In the genomic region with DNA sequence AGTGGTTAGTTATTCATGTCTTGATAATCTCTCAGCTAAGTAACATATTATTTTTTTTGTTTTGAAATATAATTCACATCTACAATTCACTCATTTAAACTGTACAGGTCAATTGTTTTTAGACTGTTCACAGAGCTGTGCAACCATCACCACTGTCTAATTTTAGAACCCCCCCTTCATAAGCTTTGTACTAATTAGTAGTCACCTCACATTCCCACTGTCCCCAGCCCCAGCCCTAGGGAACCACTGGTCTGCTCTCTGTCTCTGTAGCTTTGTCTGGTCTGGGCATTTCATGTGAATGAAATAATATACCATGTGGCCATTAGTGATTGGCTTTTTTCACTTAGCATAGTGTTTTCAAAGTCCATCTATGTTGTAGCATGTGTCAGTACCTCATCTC, we compare ENCODE assay signal across 19 cellular contexts. TPM values are rescaled to one million over a fixed set of nuclear protein-coding genes. Genes with fewer than 3 reads are reported as not detected.
DNase-seq lines count a peak whose midpoint lies in the region; ATAC-seq and TF ChIP-seq lines count a peak whose summit lies in the region.
"Had no signal": no experiment of that assay in that cellular context is flagged by ENCODE, and none has a peak within 500 bp of the region (broad histone marks: within the 10 kb centered on the region; RNA-seq: fewer than 3 reads in every experiment).

No MANE protein-coding gene starts in this region.

- H3K27ac ChIP-seq in right cardiac atrium (ENCODE audit: low read length), result no peak overlapping the region
- H3K27ac ChIP-seq in CD4-positive, alpha-beta memory T cell (ENCODE audit: low read depth, low read length), result no peak overlapping the region
- H3K27ac ChIP-seq: SJSA1 had no signal

- H3K27ac Mint-ChIP-seq in CD4-positive, alpha-beta memory T cell, result peak overlapping the region in 5 of 7 donors; percentile 41 to 90 (median 82)
- peak overlapping the region; percentile 59 for H3K27ac Mint-ChIP-seq in activated B cell treated with CpG ODN at 0.5 μM for 24 hours
- H3K27ac Mint-ChIP-seq in naive thymus-derived CD8-positive, alpha-beta T cell, result peak overlapping the region in 9 of 10 donors; percentile 80 to 92 (median 91)
- H3K27ac Mint-ChIP-seq: GM23338 had no signal

- H3K27me3 ChIP-seq in right cardiac atrium (ENCODE audit: control insufficient read depth, insufficient read depth), result no peaks in the 10 kb centered on the region
- H3K27me3 ChIP-seq in CD4-positive, alpha-beta memory T cell (ENCODE audit: insufficient read depth, low read length), result no peaks in the 10 kb centered on the region
- H3K27me3 ChIP-seq: BLaER1 treated with 17β-estradiol and CSF1 and Interleukin-3, amounts not matched to agents 10 nM and 100 nM; SJSA1 had no signal

- H3K4me3 Mint-ChIP-seq in CD4-positive, alpha-beta memory T cell, result no peak overlapping the region
- no peak overlapping the region for H3K4me3 Mint-ChIP-seq in activated B cell treated with CpG ODN at 0.5 μM for 24 hours
- H3K4me3 Mint-ChIP-seq in naive thymus-derived CD8-positive, alpha-beta T cell, result peak overlapping the region in 3 of 10 donors; percentile 10 to 46 (median 11)
- H3K4me3 Mint-ChIP-seq: GM23338 had no signal

- no peak overlapping the region for H3K4me3 ChIP-seq in right cardiac atrium (ENCODE audit: low read length)
- no peak overlapping the region for H3K4me3 ChIP-seq in CD4-positive, alpha-beta memory T cell (ENCODE audit: low read length in 2 of 2)
- H3K4me3 ChIP-seq: BLaER1 treated with 17β-estradiol and CSF1 and Interleukin-3, amounts not matched to agents 10 nM and 100 nM; GM23338; SJSA1 had no signal

- DNase-seq in Right ventricle myocardium inferior (ENCODE audit: missing footprints) (no peak), right cardiac atrium (no peak), activated B cell treated with CpG ODN at 0.5 μM for 24 hours (no peak), left colon (no peak)
- DNase-seq in CD4-positive, alpha-beta memory T cell, result no peak
- DNase-seq in naive thymus-derived CD8-positive, alpha-beta T cell, result no peak
- DNase-seq in activated T-cell treated with anti-CD3 and anti-CD28 coated beads, Interleukin-2, amount 50 U/mL, for 1 hour, result no peak
- DNase-seq in NK-92 treated with Interleukin-12 subunit alpha and Interleukin-12 subunit beta, amount 100 ng/mL, for 24 hours (lab: John Stamatoyannopoulos, UW), result no peak
- DNase-seq: Caco-2, DMS153, GDM1, MM.1S, NCI-H1092, NCI-H1436 treated with DMSO at 0.1 percent for 48 hours, NCI-H2029, NCI-H526 had no signal

- peaks cover 13 to 41% of the 10 kb centered on the region in 2 donors for H3K36me3 Mint-ChIP-seq in CD4-positive, alpha-beta memory T cell
- peaks cover 40% of the 10 kb centered on the region for H3K36me3 Mint-ChIP-seq in activated B cell treated with CpG ODN at 0.5 μM for 24 hours (ENCODE audit: low read depth)
- H3K36me3 Mint-ChIP-seq in naive thymus-derived CD8-positive, alpha-beta T cell, result peaks cover 22 to 43% (median 33%) of the 10 kb centered on the region in 3 donors

- no peak for TF ChIP-seq CTCF in activated B cell treated with CpG ODN at 0.5 μM for 24 hours (IDR thresholded peaks at IDR 0.05)

- intact Hi-C loops in Right ventricle myocardium inferior (cut with DNase I) (no loop called here), right cardiac atrium (cut with DNase I) (no loop called here), activated B cell treated with CpG ODN at 0.5 μM for 24 hours (cut with micrococcal nuclease) (no loop called here), left colon (cut with DNase I, micrococcal nuclease) (no loop called here)
- intact Hi-C loops in CD4-positive, alpha-beta memory T cell (cut with micrococcal nuclease), result loop anchor here (10.0 kb wide), 1 partner anchor 202 kb away; no protein-coding TSS in a partner anchor

- no peaks in the 10 kb centered on the region for H3K4me1 ChIP-seq in right cardiac atrium (ENCODE audit: control insufficient read depth, insufficient read depth, low read length)
- H3K4me1 ChIP-seq in CD4-positive, alpha-beta memory T cell (ENCODE audit: insufficient read depth, low read length), result peaks cover 39% of the 10 kb centered on the region
- H3K4me1 ChIP-seq: Caco-2, SJSA1 had no signal

- peaks cover 0 to 46% (median 24%) of the 10 kb centered on the region in 8 donors for H3K9me3 Mint-ChIP-seq in CD4-positive, alpha-beta memory T cell
- H3K9me3 Mint-ChIP-seq in activated B cell treated with CpG ODN at 0.5 μM for 24 hours, result peaks cover 29% of the 10 kb centered on the region
- H3K9me3 Mint-ChIP-seq in naive thymus-derived CD8-positive, alpha-beta T cell, result peaks cover 0 to 55% (median 20%) of the 10 kb centered on the region in 9 donors

- ATAC-seq in Right ventricle myocardium inferior (peak; percentile 62), right cardiac atrium (no peak), activated B cell treated with CpG ODN at 0.5 μM for 24 hours (ENCODE audit: low read depth) (no peak), left colon (no peak)
- no peak for ATAC-seq in naive thymus-derived CD8-positive, alpha-beta T cell

- POLR2A ChIA-PET in CD4-positive, alpha-beta memory T cell (lab: Charles Lee; ENCODE audit: partially characterized antibody), result interaction anchor here (1.1 kb wide), 1 partner anchor 167 kb away, joined by 3 read pairs; no protein-coding TSS in a partner anchor
- POLR2A ChIA-PET in activated B cell treated with CpG ODN at 0.5 μM for 24 hours (lab: Charles Lee), result interaction anchor here (0.5 kb wide), 1 partner anchor 210 kb away, joined by 3 read pairs; no protein-coding TSS in a partner anchor
- POLR2A ChIA-PET in naive thymus-derived CD8-positive, alpha-beta T cell (lab: Charles Lee), result no interaction called here

- no peaks in the 10 kb centered on the region for H3K36me3 ChIP-seq in CD4-positive, alpha-beta memory T cell (ENCODE audit: insufficient read depth, low read length)
- H3K36me3 ChIP-seq: SJSA1 had no signal

- H3K4me1 Mint-ChIP-seq in CD4-positive, alpha-beta memory T cell, result peaks cover 33 to 40% (median 35%) of the 10 kb centered on the region in 4 donors
- peaks cover 42% of the 10 kb centered on the region for H3K4me1 Mint-ChIP-seq in activated B cell treated with CpG ODN at 0.5 μM for 24 hours
- peaks cover 27 to 45% (median 41%) of the 10 kb centered on the region in 4 donors for H3K4me1 Mint-ChIP-seq in naive thymus-derived CD8-positive, alpha-beta T cell

- H3K9me3 ChIP-seq in right cardiac atrium (ENCODE audit: control insufficient read depth, low read length), result no peaks in the 10 kb centered on the region
- peaks cover 0 to 11% of the 10 kb centered on the region in 2 donors for H3K9me3 ChIP-seq in CD4-positive, alpha-beta memory T cell (ENCODE audit: control insufficient read depth in 1 of 2, low read length in 2 of 2)

- CTCF ChIA-PET in CD4-positive, alpha-beta memory T cell (lab: Charles Lee; ENCODE audit: partially characterized antibody), result interaction anchor here (1.2 to 1.5 kb wide), 2 partner anchors 10 to 337 kb away, joined by 5 read pairs; no protein-coding TSS in a partner anchor
- CTCF ChIA-PET in activated B cell treated with CpG ODN at 0.5 μM for 24 hours (lab: Charles Lee), result no interaction called here

- H3K27me3 Mint-ChIP-seq in CD4-positive, alpha-beta memory T cell, result no peaks in the 10 kb centered on the region
- H3K27me3 Mint-ChIP-seq in activated B cell treated with CpG ODN at 0.5 μM for 24 hours, result no peaks in the 10 kb centered on the region
- H3K27me3 Mint-ChIP-seq in naive thymus-derived CD8-positive, alpha-beta T cell, result no peaks in the 10 kb centered on the region

RNA-seq across cellular contexts. Expression of a gene that starts 55.3 kb away (rescaled TPM):
- total RNA-seq in Right ventricle myocardium inferior (30.9 TPM), right cardiac atrium (10 to 100 TPM; 15.8 to 18.7 (median 16.5) TPM), activated B cell treated with CpG ODN at 0.5 μM for 24 hours (20.1 and 25.9 TPM in 2 replicates), left colon (10 to 100 TPM; 18.0 to 20.6 TPM)
- 5.1 TPM for polyA plus RNA-seq in right cardiac atrium
- 10 to 100 TPM; 11.5 to 14.1 TPM for total RNA-seq in CD4-positive, alpha-beta memory T cell
- polyA plus RNA-seq in CD4-positive, alpha-beta memory T cell, result 10 to 100 TPM in 1 of 2 donors, 1 to 10 TPM in 1; 6.1 to 24.9 TPM
- 10 to 100 TPM; 20.8 to 22.2 TPM for total RNA-seq in naive thymus-derived CD8-positive, alpha-beta T cell
- polyA plus RNA-seq in naive thymus-derived CD8-positive, alpha-beta T cell, result 10 to 100 TPM; 12.4 to 28.2 (median 13.7) TPM
